Comparison of ENCODE assay signal across 15 cellular contexts in genomic region chr6:106477790-106478189, GRCh38.
DNase-seq lines count a peak whose midpoint lies in the region; ATAC-seq and TF ChIP-seq lines count a peak whose summit lies in the region.
"Had no signal": no experiment of that assay in that cellular context is flagged by ENCODE, and none has a peak within 500 bp of the region (broad histone marks: within the 10 kb centered on the region; RNA-seq: fewer than 3 reads in every experiment).

No MANE protein-coding gene starts in this region.

- no peaks in the 10 kb centered on the region for H3K36me3 ChIP-seq in lower lobe of right lung
- H3K36me3 ChIP-seq: colonic mucosa, Peyer's patch had no signal

- no peaks in the 10 kb centered on the region for H3K9me3 ChIP-seq in lower lobe of right lung
- H3K9me3 ChIP-seq: colonic mucosa, esophagus squamous epithelium, Peyer's patch had no signal

- intact Hi-C loops in lower lobe of right lung (cut with DNase I): no loop called here

- no peak overlapping the region for H3K4me3 ChIP-seq in Jurkat, Clone E6-1 (ENCODE audit: low read length)
- no peak overlapping the region for H3K4me3 ChIP-seq in lower lobe of right lung
- H3K4me3 ChIP-seq: colonic mucosa, esophagus squamous epithelium, Peyer's patch had no signal

- no peak for TF ChIP-seq CTCF in lower lobe of right lung (IDR thresholded peaks at IDR 0.05)

- no peak overlapping the region for H3K27ac ChIP-seq in lower lobe of right lung
- H3K27ac ChIP-seq: colonic mucosa, Peyer's patch had no signal

- ATAC-seq in lower lobe of right lung (peak; percentile 36 to 46), HG03280 (IDR thresholded peaks at IDR 0.05; ENCODE audit: unreplicated experiment) (no peak), HG02571 (IDR thresholded peaks at IDR 0.05; ENCODE audit: unreplicated experiment) (no peak), HG03520 (IDR thresholded peaks at IDR 0.05; ENCODE audit: unreplicated experiment) (no peak)
- ATAC-seq: CD8-positive, alpha-beta T cell had no signal

- H3K27me3 ChIP-seq in lower lobe of right lung (ENCODE audit: low read depth): no peaks in the 10 kb centered on the region
- H3K27me3 ChIP-seq: colonic mucosa, esophagus squamous epithelium, Peyer's patch had no signal

- no peaks in the 10 kb centered on the region for H3K4me1 ChIP-seq in lower lobe of right lung
- H3K4me1 ChIP-seq: colonic mucosa, Peyer's patch had no signal

- peak; percentile 39 for DNase-seq in COR-L47 (lab: John Stamatoyannopoulos, UW)
- peak; percentile 64 for DNase-seq in Jurkat, Clone E6-1 (ENCODE audit: low read depth, low spot score)
- DNase-seq in NCI-H524 treated with DMSO at 0.1 percent for 48 hours (lab: John Stamatoyannopoulos, UW): peak; percentile 25
- no peak for DNase-seq in lower lobe of right lung
- no peak for DNase-seq in A172 (ENCODE audit: low spot score)
- DNase-seq: activated CD4-positive, alpha-beta T cell treated with anti-CD3 and anti-CD28 coated beads, Interleukin-2, amount 50 U/mL, for 4 hours; colonic mucosa; esophagus squamous epithelium; H7; Peyer's patch; T-helper 9 cell had no signal

Comparison
In these comparisons a context has a peak if more than half of its experiments do, and no peak if none do; other contexts are left out.
1. DNase-seq: peak in COR-L47 (single experiment), Jurkat, Clone E6-1 (single experiment) and NCI-H524 treated with DMSO at 0.1 percent for 48 hours (single experiment); none in lower lobe of right lung (single experiment) and A172 (single experiment).
2. ATAC-seq: peak in lower lobe of right lung (2 of 2); none in HG03280 (single experiment), HG02571 (single experiment) and HG03520 (single experiment).